In genomic region chr1:93712741-93713140, GRCh38 we compare ENCODE assay signal across 21 cellular contexts. TPM values are rescaled to one million over a fixed set of nuclear protein-coding genes. Genes with fewer than 3 reads are reported as not detected.
DNase-seq lines count a peak whose midpoint lies in the region; ATAC-seq and FAIRE-seq lines count a peak whose summit lies in the region.
"Had no signal": no experiment of that assay in that cellular context is flagged by ENCODE, and none has a peak within 500 bp of the region (broad histone marks: within the 10 kb centered on the region; RNA-seq: fewer than 3 reads in every experiment).

No MANE protein-coding gene starts in this region.

- H3K4me3 ChIP-seq in GM23248, result no peak overlapping the region
- H3K4me3 ChIP-seq: GM23338, HAP-1 had no signal

- H4K20me1 ChIP-seq in GM23248 (ENCODE audit: insufficient read depth), result no peaks in the 10 kb centered on the region

- peaks cover 11% of the 10 kb centered on the region; the same call in 1 of the 2 replicates for H3K4me1 ChIP-seq in GM23248 (ENCODE audit: insufficient read depth)
- H3K4me1 ChIP-seq: HAP-1 had no signal

- no peak overlapping the region for H3K4me3 Mint-ChIP-seq in activated CD4-positive, alpha-beta memory T cell treated with anti-CD3 and anti-CD28 coated beads, Interleukin-2, amount 10 ng/mL, durations not matched to agents 7 days and 5 days
- H3K4me3 Mint-ChIP-seq in activated CD4-positive, alpha-beta memory T cell treated with anti-CD3 and anti-CD28 coated beads for 36 hours, result no peak overlapping the region
- H3K4me3 Mint-ChIP-seq in T-helper 17 cell, result peak overlapping the region; percentile 28
- H3K4me3 Mint-ChIP-seq in natural killer cell treated with Interleukin-12 subunit alpha and Interleukin-12 subunit beta and Interleukin-15 and Interleukin-18, amount 100 ng/mL, for 72 hours, result peak overlapping the region; percentile 17
- H3K4me3 Mint-ChIP-seq in activated T-cell treated with anti-CD3 and anti-CD28 coated beads, Interleukin-2, amount 50 U/mL, for 72 hours, result peak overlapping the region in 1 of 2 donors; percentile 3
- H3K4me3 Mint-ChIP-seq: GM23338 had no signal

- no peak overlapping the region for H3K27ac ChIP-seq in GM23248

- 94% methylated on average over 2 of the region's 2 CpGs for WGBS in GM23248 (ENCODE audit: low coverage in 1 of 2, low lambda C conversion rate in 2 of 2, missing lambda C conversion rate in 2 of 2), 2 experiments

- in situ Hi-C loops in GM23248 (cut with MboI), result no loop called here

- no peak for DNase-seq in activated CD4-positive, alpha-beta memory T cell treated with anti-CD3 and anti-CD28 coated beads, Interleukin-2, amount 10 ng/mL, durations not matched to agents 7 days and 5 days
- DNase-seq in activated CD4-positive, alpha-beta memory T cell treated with anti-CD3 and anti-CD28 coated beads for 36 hours, result no peak
- no peak for DNase-seq in GM19239 (ENCODE audit: insufficient read length, low spot score)
- DNase-seq in T-helper 17 cell, result no peak
- no peak for DNase-seq in natural killer cell treated with Interleukin-12 subunit alpha and Interleukin-12 subunit beta and Interleukin-15 and Interleukin-18, amount 100 ng/mL, for 72 hours (ENCODE audit: low spot score)
- DNase-seq in T-helper 9 cell, result no peak
- no peak for DNase-seq in activated T-cell treated with anti-CD3 and anti-CD28 coated beads, Interleukin-2, amount 50 U/mL, for 72 hours
- no peak for DNase-seq in GM23248
- DNase-seq: COR-L47, DMS 273 treated with DMSO at 0.1 percent for 48 hours, DMS79 treated with DMSO at 0.1 percent for 48 hours, IMR-90, Karpas-422, NCI-H1417, NCI-H1694 treated with DMSO at 0.1 percent for 48 hours, NCI-H2081 treated with DMSO at 0.1 percent for 48 hours, NCI-H446, NCI-H526 had no signal

- CTCF ChIA-PET in activated CD4-positive, alpha-beta memory T cell treated with anti-CD3 and anti-CD28 coated beads, Interleukin-2, amount 10 ng/mL, durations not matched to agents 7 days and 5 days (lab: Charles Lee), result interaction anchor here (1.2 to 1.7 kb wide), 3 partner anchors 10 to 101 kb away, joined by 3 to 5 read pairs (median 3); no protein-coding TSS in a partner anchor
- CTCF ChIA-PET in activated CD4-positive, alpha-beta memory T cell treated with anti-CD3 and anti-CD28 coated beads for 36 hours (lab: Charles Lee), result interaction anchor here (1.1 to 1.2 kb wide), 2 partner anchors 81 to 83 kb away, joined by 3 read pairs; no protein-coding TSS in a partner anchor

- no peak overlapping the region for H3K4me2 ChIP-seq in GM23248 (ENCODE audit: unreplicated experiment)
- H3K4me2 ChIP-seq: GM23338 had no signal

- H3K9me2 ChIP-seq in GM23248 (ENCODE audit: insufficient read depth), result no peaks in the 10 kb centered on the region

- no peaks in the 10 kb centered on the region for H3K36me3 ChIP-seq in GM23248 (ENCODE audit: low read depth)
- H3K36me3 ChIP-seq: HAP-1 had no signal

- peaks cover 8% of the 10 kb centered on the region for H3K9me3 Mint-ChIP-seq in activated CD4-positive, alpha-beta memory T cell treated with anti-CD3 and anti-CD28 coated beads, Interleukin-2, amount 10 ng/mL, durations not matched to agents 7 days and 5 days
- H3K9me3 Mint-ChIP-seq in activated CD4-positive, alpha-beta memory T cell treated with anti-CD3 and anti-CD28 coated beads for 36 hours, result peaks cover 12% of the 10 kb centered on the region
- H3K9me3 Mint-ChIP-seq in natural killer cell treated with Interleukin-12 subunit alpha and Interleukin-12 subunit beta and Interleukin-15 and Interleukin-18, amount 100 ng/mL, for 72 hours, result no peaks in the 10 kb centered on the region
- peaks cover 0 to 4% of the 10 kb centered on the region in 2 donors for H3K9me3 Mint-ChIP-seq in activated T-cell treated with anti-CD3 and anti-CD28 coated beads, Interleukin-2, amount 50 U/mL, for 72 hours
- H3K9me3 Mint-ChIP-seq: GM23338 had no signal

- H2AFZ ChIP-seq in GM23248, result no peak overlapping the region
- H2AFZ ChIP-seq: GM23338 had no signal

- H3K27me3 ChIP-seq in GM23248 (replicated peaks; ENCODE audit: insufficient read depth), result no peaks in the 10 kb centered on the region

- peaks cover 5% of the 10 kb centered on the region for H3K27me3 Mint-ChIP-seq in activated CD4-positive, alpha-beta memory T cell treated with anti-CD3 and anti-CD28 coated beads, Interleukin-2, amount 10 ng/mL, durations not matched to agents 7 days and 5 days
- H3K27me3 Mint-ChIP-seq in activated CD4-positive, alpha-beta memory T cell treated with anti-CD3 and anti-CD28 coated beads for 36 hours, result peaks cover 17% of the 10 kb centered on the region
- H3K27me3 Mint-ChIP-seq in T-helper 17 cell, result no peaks in the 10 kb centered on the region
- peaks cover 0 to 10% of the 10 kb centered on the region in 2 donors for H3K27me3 Mint-ChIP-seq in natural killer cell treated with Interleukin-12 subunit alpha and Interleukin-12 subunit beta and Interleukin-15 and Interleukin-18, amount 100 ng/mL, for 72 hours
- peaks cover 31% of the 10 kb centered on the region for H3K27me3 Mint-ChIP-seq in activated T-cell treated with anti-CD3 and anti-CD28 coated beads, Interleukin-2, amount 50 U/mL, for 72 hours (ENCODE audit: low read depth)

- H3K36me3 Mint-ChIP-seq in activated CD4-positive, alpha-beta memory T cell treated with anti-CD3 and anti-CD28 coated beads, Interleukin-2, amount 10 ng/mL, durations not matched to agents 7 days and 5 days (ENCODE audit: low read depth), result peaks cover 11% of the 10 kb centered on the region
- peaks cover 7% of the 10 kb centered on the region for H3K36me3 Mint-ChIP-seq in activated CD4-positive, alpha-beta memory T cell treated with anti-CD3 and anti-CD28 coated beads for 36 hours
- H3K36me3 Mint-ChIP-seq in T-helper 17 cell (ENCODE audit: low read depth), result peaks cover 2% of the 10 kb centered on the region
- H3K36me3 Mint-ChIP-seq in natural killer cell treated with Interleukin-12 subunit alpha and Interleukin-12 subunit beta and Interleukin-15 and Interleukin-18, amount 100 ng/mL, for 72 hours, result peaks cover 5% of the 10 kb centered on the region
- H3K36me3 Mint-ChIP-seq in activated T-cell treated with anti-CD3 and anti-CD28 coated beads, Interleukin-2, amount 50 U/mL, for 72 hours (ENCODE audit: insufficient read depth in 2 of 2), result peaks cover 7 to 9% of the 10 kb centered on the region in 2 donors

- H3K4me1 Mint-ChIP-seq in activated CD4-positive, alpha-beta memory T cell treated with anti-CD3 and anti-CD28 coated beads, Interleukin-2, amount 10 ng/mL, durations not matched to agents 7 days and 5 days, result peaks cover 88% of the 10 kb centered on the region
- H3K4me1 Mint-ChIP-seq in activated CD4-positive, alpha-beta memory T cell treated with anti-CD3 and anti-CD28 coated beads for 36 hours (ENCODE audit: low read depth), result peaks cover 57% of the 10 kb centered on the region
- H3K4me1 Mint-ChIP-seq in T-helper 17 cell, result peaks cover 40% of the 10 kb centered on the region
- peaks cover 54 to 56% of the 10 kb centered on the region in 2 donors for H3K4me1 Mint-ChIP-seq in natural killer cell treated with Interleukin-12 subunit alpha and Interleukin-12 subunit beta and Interleukin-15 and Interleukin-18, amount 100 ng/mL, for 72 hours (ENCODE audit: low read depth in 2 of 2)
- H3K4me1 Mint-ChIP-seq in activated T-cell treated with anti-CD3 and anti-CD28 coated beads, Interleukin-2, amount 50 U/mL, for 72 hours (ENCODE audit: low read depth), result peaks cover 70% of the 10 kb centered on the region

- no peaks in the 10 kb centered on the region for H3K79me2 ChIP-seq in GM23248 (ENCODE audit: insufficient read depth)

- intact Hi-C loops in activated CD4-positive, alpha-beta memory T cell treated with anti-CD3 and anti-CD28 coated beads for 36 hours (cut with micrococcal nuclease), result no loop called here

- ATAC-seq in T-helper 17 cell, result no peak
- ATAC-seq in natural killer cell treated with Interleukin-12 subunit alpha and Interleukin-12 subunit beta and Interleukin-15 and Interleukin-18, amount 100 ng/mL, for 72 hours, result no peak
- no peak for ATAC-seq in activated T-cell treated with anti-CD3 and anti-CD28 coated beads, Interleukin-2, amount 50 U/mL, for 72 hours (replicated peaks in 1 of 2)
- ATAC-seq: GM23338, Right ventricle myocardium inferior had no signal

- H3F3A ChIP-seq in GM23248 (ENCODE audit: insufficient read depth), result peaks cover 5% of the 10 kb centered on the region; the same call in 1 of the 2 replicates

- FAIRE-seq in GM19239 (lab: Jason Lieb, UNC), result peak; percentile 59

- POLR2A ChIA-PET in activated CD4-positive, alpha-beta memory T cell treated with anti-CD3 and anti-CD28 coated beads, Interleukin-2, amount 10 ng/mL, durations not matched to agents 7 days and 5 days (lab: Charles Lee), result interaction anchor here (2.3 kb wide), 1 partner anchor 19 kb away, joined by 11 read pairs; no protein-coding TSS in a partner anchor
- POLR2A ChIA-PET in activated CD4-positive, alpha-beta memory T cell treated with anti-CD3 and anti-CD28 coated beads for 36 hours (lab: Charles Lee), result no interaction called here

- H3K9ac ChIP-seq in GM23248, result no peak overlapping the region

- no peaks in the 10 kb centered on the region for H3K9me3 ChIP-seq in T-helper 17 cell (ENCODE audit: control insufficient read depth, low read length, poor library complexity, severe bottlenecking)
- H3K9me3 ChIP-seq in GM23248 (ENCODE audit: low read depth), result no peaks in the 10 kb centered on the region
- H3K9me3 ChIP-seq: HAP-1 had no signal

- H3K27ac Mint-ChIP-seq in activated CD4-positive, alpha-beta memory T cell treated with anti-CD3 and anti-CD28 coated beads, Interleukin-2, amount 10 ng/mL, durations not matched to agents 7 days and 5 days, result peak overlapping the region; percentile 12
- no peak overlapping the region for H3K27ac Mint-ChIP-seq in activated CD4-positive, alpha-beta memory T cell treated with anti-CD3 and anti-CD28 coated beads for 36 hours
- H3K27ac Mint-ChIP-seq in T-helper 17 cell, result peak overlapping the region; percentile 41
- peak overlapping the region in 1 of 2 donors; percentile 53 for H3K27ac Mint-ChIP-seq in natural killer cell treated with Interleukin-12 subunit alpha and Interleukin-12 subunit beta and Interleukin-15 and Interleukin-18, amount 100 ng/mL, for 72 hours
- no peak overlapping the region for H3K27ac Mint-ChIP-seq in activated T-cell treated with anti-CD3 and anti-CD28 coated beads, Interleukin-2, amount 50 U/mL, for 72 hours
- H3K27ac Mint-ChIP-seq: GM23338 had no signal

RNA-seq across cellular contexts. Expression of gene BCAR3, which starts 31.1 kb away (rescaled TPM):
- 1 to 10 TPM; 3.1 to 3.9 TPM for total RNA-seq in activated CD4-positive, alpha-beta memory T cell treated with anti-CD3 and anti-CD28 coated beads, Interleukin-2, amount 10 ng/mL, durations not matched to agents 7 days and 5 days
- total RNA-seq in activated CD4-positive, alpha-beta memory T cell treated with anti-CD3 and anti-CD28 coated beads for 36 hours, result under 1 TPM; 0.74 to 0.82 TPM
- 1 to 10 TPM in 1 of 2 donors, under 1 TPM in 1; 0.87 to 1.0 TPM for total RNA-seq in T-helper 17 cell
- total RNA-seq in natural killer cell treated with Interleukin-12 subunit alpha and Interleukin-12 subunit beta and Interleukin-15 and Interleukin-18, amount 100 ng/mL, for 72 hours, result 10 to 100 TPM; 10.8 to 30.8 TPM
- 1 to 10 TPM; 3.1 to 3.2 TPM for total RNA-seq in activated T-cell treated with anti-CD3 and anti-CD28 coated beads, Interleukin-2, amount 50 U/mL, for 72 hours
- 79.5 and 83.2 TPM in 2 replicates for total RNA-seq in GM23248 (2014; rRNA removed; shearing (Covaris generic))
- 62.2 and 65.1 TPM in 2 replicates for polyA plus RNA-seq in GM23248 (2016; fragmentation: Nextera tagmentation; extraction: Ambion mirVana)

Comparison
In these comparisons a context has a peak if more than half of its experiments do, and no peak if none do; other contexts are left out.
1. H3K27ac Mint-ChIP-seq: peak in activated CD4-positive, alpha-beta memory T cell treated with anti-CD3 and anti-CD28 coated beads, Interleukin-2, amount 10 ng/mL, durations not matched to agents 7 days and 5 days (single experiment) and T-helper 17 cell (single experiment); none in activated CD4-positive, alpha-beta memory T cell treated with anti-CD3 and anti-CD28 coated beads for 36 hours (single experiment) and activated T-cell treated with anti-CD3 and anti-CD28 coated beads, Interleukin-2, amount 50 U/mL, for 72 hours (single experiment).
2. H3K4me3 Mint-ChIP-seq: peak in T-helper 17 cell (single experiment) and natural killer cell treated with Interleukin-12 subunit alpha and Interleukin-12 subunit beta and Interleukin-15 and Interleukin-18, amount 100 ng/mL, for 72 hours (single experiment); none in activated CD4-positive, alpha-beta memory T cell treated with anti-CD3 and anti-CD28 coated beads, Interleukin-2, amount 10 ng/mL, durations not matched to agents 7 days and 5 days (single experiment) and activated CD4-positive, alpha-beta memory T cell treated with anti-CD3 and anti-CD28 coated beads for 36 hours (single experiment).